Comparison of ENCODE assay signal across 21 cellular contexts in genomic region chr14:87332001-87332400, GRCh38.
DNase-seq lines count a peak whose midpoint lies in the region; ATAC-seq and TF ChIP-seq lines count a peak whose summit lies in the region.
"Had no signal": no experiment of that assay in that cellular context is flagged by ENCODE, and none has a peak within 500 bp of the region (broad histone marks: within the 10 kb centered on the region; RNA-seq: fewer than 3 reads in every experiment).

No MANE protein-coding gene starts in this region.

- in situ Hi-C loops in astrocyte of the cerebellum (cut with HindIII; ENCODE audit: low sequenced_read_pairs), result no loop called here

- DNase-seq in NCI-H2171 treated with DMSO at 0.1 percent for 48 hours (lab: John Stamatoyannopoulos, UW), result peak; percentile 13
- no peak for DNase-seq in NCI-H2171 (lab: John Stamatoyannopoulos, UW)
- peak; percentile 60 for DNase-seq in astrocyte of the cerebellum (ENCODE audit: low read depth)
- DNase-seq in fibroblast of the conjunctiva (ENCODE audit: low read depth), result peak; percentile 69
- no peak for DNase-seq in effector CD8-positive, alpha-beta T cell (lab: John Stamatoyannopoulos, UW)
- DNase-seq: activated CD4-positive, alpha-beta T cell treated with anti-CD3 and anti-CD28 coated beads for 1 hour; activated naive CD8-positive, alpha-beta T cell treated with anti-CD3 and anti-CD28 coated beads for 36 hours; C1 segment of cervical spinal cord; erythroblast; GDM1; KBM-7; NCI-H1694; NCI-H226; posterior cingulate gyrus; stimulated activated CD4-positive, alpha-beta T cell treated with anti-CD3 and anti-CD28 coated beads, Interleukin-1b, Interleukin-23, amount 100 ng/mL, for 48 hours; trophoblast cell had no signal

- no peak for TF ChIP-seq CTCF in astrocyte of the cerebellum (IDR thresholded peaks at IDR 0.05; ENCODE audit: low read depth, low read length, missing control alignments)

- H3K4me3 ChIP-seq in astrocyte of the cerebellum (ENCODE audit: low read depth, low read length), result no peak overlapping the region
- H3K4me3 ChIP-seq: cardiac muscle cell had no signal

- ATAC-seq in GM18870 (IDR thresholded peaks at IDR 0.05; ENCODE audit: unreplicated experiment) (no peak), GM21447 (IDR thresholded peaks at IDR 0.05; ENCODE audit: unreplicated experiment) (no peak), GM21723 (IDR thresholded peaks at IDR 0.05; ENCODE audit: unreplicated experiment) (no peak)
- ATAC-seq: natural killer cell treated with Interleukin-12 subunit alpha and Interleukin-12 subunit beta and Interleukin-15 and Interleukin-18, amount 100 ng/mL, for 72 hours had no signal

Comparison
In these comparisons a context has a peak if more than half of its experiments do, and no peak if none do; other contexts are left out.
1. DNase-seq: peak in NCI-H2171 treated with DMSO at 0.1 percent for 48 hours (single experiment), astrocyte of the cerebellum (single experiment) and fibroblast of the conjunctiva (single experiment); none in NCI-H2171 (single experiment) and effector CD8-positive, alpha-beta T cell (single experiment).